Comparison of ENCODE assay signal across 9 cellular contexts in genomic region chr9:127852829-127853228, GRCh38. TPM values are rescaled to one million over a fixed set of nuclear protein-coding genes. Genes with fewer than 3 reads are reported as not detected.
DNase-seq lines count a peak whose midpoint lies in the region; ATAC-seq and TF ChIP-seq lines count a peak whose summit lies in the region.
"Had no signal": no experiment of that assay in that cellular context is flagged by ENCODE, and none has a peak within 500 bp of the region (broad histone marks: within the 10 kb centered on the region; RNA-seq: fewer than 3 reads in every experiment).

No MANE protein-coding gene starts in this region.

- WGBS in heart left ventricle, 4 donors: 50 to 63% (median 54%) methylated on average over 7 to 9 of the region's 9 CpGs

- peaks cover 6 to 64% (median 41%) of the 10 kb centered on the region in 12 donors for H3K4me1 ChIP-seq in heart left ventricle
- H3K4me1 ChIP-seq in muscle layer of duodenum (ENCODE audit: control insufficient read depth in 1 of 2, insufficient read depth in 2 of 2, low read length in 2 of 2): peaks cover 0 to 5% of the 10 kb centered on the region in 2 donors
- H3K4me1 ChIP-seq in uterus: peaks cover 0 to 9% of the 10 kb centered on the region in 2 donors

- ATAC-seq in heart left ventricle: no peak
- ATAC-seq in left cardiac atrium: no peak
- ATAC-seq in HG02840 (IDR thresholded peaks at IDR 0.05; ENCODE audit: low FRiP score, unreplicated experiment): no peak
- no peak for ATAC-seq in HG03139 (IDR thresholded peaks at IDR 0.05; ENCODE audit: unreplicated experiment)

- H3K27me3 ChIP-seq in heart left ventricle (no peaks in the 10 kb centered on the region), muscle layer of duodenum (ENCODE audit: low read depth, low read length) (no peaks in the 10 kb centered on the region), uterus (no peaks in the 10 kb centered on the region)

- H3K36me3 ChIP-seq in heart left ventricle (peaks cover 0 to 46% (median 36%) of the 10 kb centered on the region in 9 donors), muscle layer of duodenum (ENCODE audit: control insufficient read depth in 1 of 2, insufficient read depth in 2 of 2, low read length in 2 of 2) (peaks cover 0 to 3% of the 10 kb centered on the region in 2 donors), uterus (no peaks in the 10 kb centered on the region)

- DNase-seq in heart left ventricle (no peak), left cardiac atrium (no peak), choroid plexus epithelial cell (ENCODE audit: low read depth) (no peak), uterus (no peak), ecto neural progenitor cell (ENCODE audit: low spot score) (no peak)
- DNase-seq: NCI-H2171 treated with DMSO at 0.1 percent for 48 hours had no signal

- TF ChIP-seq POLR2A in heart left ventricle (IDR thresholded peaks at IDR 0.05): no peak
- TF ChIP-seq POLR2A in uterus (IDR thresholded peaks at IDR 0.05): no peak

- TF ChIP-seq CTCF in heart left ventricle (IDR thresholded peaks at IDR 0.05) (no peak), choroid plexus epithelial cell (conservative IDR thresholded peaks at IDR 0.05; ENCODE audit: low read depth, low read length) (no peak), uterus (IDR thresholded peaks at IDR 0.05) (no peak)

- intact Hi-C loops in heart left ventricle (cut with DNase I) (loop anchor here in 1 of 10 donors (10.0 kb wide), 1 partner anchor 88 kb away; no protein-coding TSS in a partner anchor), left cardiac atrium (cut with DNase I) (no loop called here), uterus (cut with DNase I; ENCODE audit: low total_unique reads) (no loop called here)

- peaks cover 0 to 17% (median 7%) of the 10 kb centered on the region in 12 donors for H3K9me3 ChIP-seq in heart left ventricle
- H3K9me3 ChIP-seq in muscle layer of duodenum (ENCODE audit: control insufficient read depth in 1 of 2, low read length in 2 of 2): peaks cover 7 to 9% of the 10 kb centered on the region in 2 donors
- no peaks in the 10 kb centered on the region for H3K9me3 ChIP-seq in uterus

- H3K27ac ChIP-seq in heart left ventricle (peak overlapping the region; percentile 85 to 98 (median 95)), muscle layer of duodenum (ENCODE audit: low read length) (peak overlapping the region; percentile 56), uterus (peak overlapping the region; percentile 82 to 89)

- H3K4me3 ChIP-seq in heart left ventricle (peak overlapping the region; percentile 49 to 94 (median 88)), choroid plexus epithelial cell (ENCODE audit: low read depth, low read length) (peak overlapping the region; percentile 65), muscle layer of duodenum (ENCODE audit: low read depth in 1 of 2, low read length in 2 of 2) (peak overlapping the region; percentile 70 to 77), uterus (peak overlapping the region; percentile 64 to 67)

RNA-seq across cellular contexts. Expression of gene ENG, which starts 1.6 kb away (rescaled TPM):
- total RNA-seq in heart left ventricle (100 to 1,000 TPM; 116 to 252 (median 133) TPM), left cardiac atrium (100 to 1,000 TPM; 132 to 392 TPM), uterus (100 to 1,000 TPM in 1 of 4 donors, 10 to 100 TPM in 3; 14.0 to 256 (median 50.3) TPM)
- polyA plus RNA-seq in heart left ventricle: 100 to 1,000 TPM; 156 to 245 TPM

RNA-seq across cellular contexts. Expression of gene AK1, which starts 24.6 kb away (rescaled TPM):
- total RNA-seq in heart left ventricle: 100 to 1,000 TPM; 415 to 810 (median 586) TPM
- polyA plus RNA-seq in heart left ventricle: 1,000 to 10,000 TPM in 1 of 2 donors, 100 to 1,000 TPM in 1; 312 to 1,060 TPM
- 100 to 1,000 TPM; 593 to 626 TPM for total RNA-seq in left cardiac atrium
- 10 to 100 TPM in 2 of 4 donors, 1 to 10 TPM in 2; 6.1 to 54.3 (median 15.7) TPM for total RNA-seq in uterus

RNA-seq across cellular contexts. Expression of gene ST6GALNAC6, which starts 46.6 kb away (rescaled TPM):
- total RNA-seq in heart left ventricle (10 to 100 TPM; 28.4 to 75.9 (median 45.6) TPM), left cardiac atrium (10 to 100 TPM; 56.7 to 71.7 TPM), uterus (100 to 1,000 TPM in 3 of 4 donors, 10 to 100 TPM in 1; 37.7 to 133 (median 111) TPM)
- polyA plus RNA-seq in heart left ventricle: 10 to 100 TPM; 35.7 to 37.5 TPM

RNA-seq across cellular contexts. Expression of gene FPGS, which starts 50.1 kb away (rescaled TPM):
- total RNA-seq in heart left ventricle: 10 to 100 TPM; 39.9 to 55.1 (median 41.5) TPM
- polyA plus RNA-seq in heart left ventricle: 10 to 100 TPM; 36.8 to 50.1 TPM
- total RNA-seq in left cardiac atrium: 10 to 100 TPM; 40.4 to 59.5 TPM
- total RNA-seq in uterus: 100 to 1,000 TPM in 1 of 4 donors, 10 to 100 TPM in 3; 11.5 to 128 (median 46.6) TPM

Comparison
In these comparisons a context has a peak if more than half of its experiments do, and no peak if none do; other contexts are left out.
1. RNA of gene AK1, which starts 24.6 kb away (total RNA-seq): 593 to 626 TPM in left cardiac atrium and 415 to 810 TPM in heart left ventricle; 6.1 to 54.3 TPM in uterus; every median in the first group is over 4 times any median in the second.
2. Peak in every context shown above with its lines, with median percentiles within 50 percentile points of each other: H3K27ac ChIP-seq and H3K4me3 ChIP-seq.